Comparison of ENCODE assay signal across 11 cellular contexts in the genomic region with DNA sequence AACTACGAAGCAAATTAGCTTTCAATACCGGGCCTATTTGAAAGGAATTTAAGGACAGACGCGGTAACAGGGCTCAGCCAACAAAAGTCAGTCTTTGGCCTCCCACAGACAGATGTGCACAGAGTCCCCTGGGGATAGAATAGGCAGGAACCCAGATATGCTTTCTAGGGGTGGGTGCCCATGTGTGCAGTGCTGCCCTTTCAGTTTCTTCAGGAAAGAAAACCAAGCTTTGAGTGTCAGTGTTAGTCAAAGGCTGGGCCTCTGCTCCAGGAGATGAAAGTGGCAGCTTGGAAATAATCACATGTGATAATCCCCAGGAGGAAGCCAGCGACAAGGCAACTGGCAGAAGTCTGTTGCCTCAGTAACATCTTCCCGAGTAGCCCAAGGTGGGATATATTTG. TPM values are rescaled to one million over a fixed set of nuclear protein-coding genes. Genes with fewer than 3 reads are reported as not detected.
DNase-seq lines count a peak whose midpoint lies in the region; ATAC-seq and TF ChIP-seq lines count a peak whose summit lies in the region.
"Had no signal": no experiment of that assay in that cellular context is flagged by ENCODE, and none has a peak within 500 bp of the region (broad histone marks: within the 10 kb centered on the region; RNA-seq: fewer than 3 reads in every experiment).

No MANE protein-coding gene starts in this region.

- H3K9me3 Mint-ChIP-seq in nephron progenitor cell (no peaks in the 10 kb centered on the region), type B pancreatic cell (no peaks in the 10 kb centered on the region)
- no peaks in the 10 kb centered on the region for H3K9me3 Mint-ChIP-seq in activated T-helper 17 cell treated with anti-CD3 and anti-CD28 coated beads, Interleukin-2, amount 50 U/mL, for 72 hours
- H3K9me3 Mint-ChIP-seq: activated T-helper 1 cell treated with anti-CD3 and anti-CD28 coated beads, Interleukin-12 subunit alpha, Interleukin-12 subunit beta, Interleukin-2, Interleukin-4 antibody, amounts not matched to agents 30 ng/mL and 10 ng/mL and 1 ng/mL, durations not matched to agents 14 hours and 24 hours and 36 hours had no signal

- TF ChIP-seq CTCF in nephron progenitor cell (IDR thresholded peaks at IDR 0.05), result no peak
- no peak for TF ChIP-seq CTCF in type B pancreatic cell (conservative IDR thresholded peaks at IDR 0.05)

- no peak overlapping the region for H3K27ac Mint-ChIP-seq in nephron progenitor cell
- H3K27ac Mint-ChIP-seq in activated T-helper 17 cell treated with anti-CD3 and anti-CD28 coated beads, Interleukin-2, amount 50 U/mL, for 72 hours, result no peak overlapping the region
- no peak overlapping the region for H3K27ac Mint-ChIP-seq in type B pancreatic cell
- H3K27ac Mint-ChIP-seq: activated T-helper 1 cell treated with anti-CD3 and anti-CD28 coated beads, Interleukin-12 subunit alpha, Interleukin-12 subunit beta, Interleukin-2, Interleukin-4 antibody, amounts not matched to agents 30 ng/mL and 10 ng/mL and 1 ng/mL, durations not matched to agents 14 hours and 24 hours and 36 hours had no signal

- no peaks in the 10 kb centered on the region for H3K36me3 Mint-ChIP-seq in nephron progenitor cell (ENCODE audit: low read depth)
- H3K36me3 Mint-ChIP-seq in activated T-helper 17 cell treated with anti-CD3 and anti-CD28 coated beads, Interleukin-2, amount 50 U/mL, for 72 hours (ENCODE audit: low read depth), result no peaks in the 10 kb centered on the region
- H3K36me3 Mint-ChIP-seq in type B pancreatic cell, result no peaks in the 10 kb centered on the region

- H3K4me1 Mint-ChIP-seq in nephron progenitor cell, result peaks cover 17% of the 10 kb centered on the region
- no peaks in the 10 kb centered on the region for H3K4me1 Mint-ChIP-seq in activated T-helper 17 cell treated with anti-CD3 and anti-CD28 coated beads, Interleukin-2, amount 50 U/mL, for 72 hours
- H3K4me1 Mint-ChIP-seq in type B pancreatic cell (ENCODE audit: unreplicated experiment), result no peaks in the 10 kb centered on the region

- H3K4me3 Mint-ChIP-seq in nephron progenitor cell, result no peak overlapping the region
- H3K4me3 Mint-ChIP-seq in activated T-helper 17 cell treated with anti-CD3 and anti-CD28 coated beads, Interleukin-2, amount 50 U/mL, for 72 hours, result no peak overlapping the region
- H3K4me3 Mint-ChIP-seq in type B pancreatic cell, result no peak overlapping the region
- H3K4me3 Mint-ChIP-seq: activated T-helper 1 cell treated with anti-CD3 and anti-CD28 coated beads, Interleukin-12 subunit alpha, Interleukin-12 subunit beta, Interleukin-2, Interleukin-4 antibody, amounts not matched to agents 30 ng/mL and 10 ng/mL and 1 ng/mL, durations not matched to agents 14 hours and 24 hours and 36 hours had no signal

- peak; percentile 97 for ATAC-seq in GM18868 (IDR thresholded peaks at IDR 0.05; ENCODE audit: unreplicated experiment)
- ATAC-seq in GM21786 (IDR thresholded peaks at IDR 0.05; ENCODE audit: unreplicated experiment), result peak; percentile 97
- peak; percentile 69 for ATAC-seq in HG03521 (IDR thresholded peaks at IDR 0.05; ENCODE audit: unreplicated experiment)
- ATAC-seq in activated T-helper 17 cell treated with anti-CD3 and anti-CD28 coated beads, Interleukin-2, amount 50 U/mL, for 72 hours (replicated peaks), result no peak

- peak; percentile 1 for DNase-seq in nephron progenitor cell
- DNase-seq in activated CD8-positive, alpha-beta memory T cell treated with anti-CD3 and anti-CD28 coated beads, Interleukin-2, amount 50 U/mL, for 4 hours, result no peak
- no peak for DNase-seq in OCI-M1 (lab: John Stamatoyannopoulos, UW)
- no peak for DNase-seq in type B pancreatic cell (ENCODE audit: extremely low spot score, unreplicated experiment)
- DNase-seq: mammary epithelial cell, SHP77 had no signal

- no peaks in the 10 kb centered on the region for H3K27me3 Mint-ChIP-seq in nephron progenitor cell (ENCODE audit: low read depth, poor library complexity)
- peaks cover 3% of the 10 kb centered on the region for H3K27me3 Mint-ChIP-seq in activated T-helper 17 cell treated with anti-CD3 and anti-CD28 coated beads, Interleukin-2, amount 50 U/mL, for 72 hours
- H3K27me3 Mint-ChIP-seq in type B pancreatic cell, result no peaks in the 10 kb centered on the region

RNA-seq across cellular contexts. Expression of gene CSTF2T, which starts 43.8 kb away (rescaled TPM):
- total RNA-seq in activated T-helper 17 cell treated with anti-CD3 and anti-CD28 coated beads, Interleukin-2, amount 50 U/mL, for 72 hours, result 10 to 100 TPM; 25.6 to 29.7 TPM
- total RNA-seq in type B pancreatic cell (ENCODE audit: low replicate concordance), result 23.6 and 31.6 TPM in 2 replicates
